In the genomic region with DNA sequence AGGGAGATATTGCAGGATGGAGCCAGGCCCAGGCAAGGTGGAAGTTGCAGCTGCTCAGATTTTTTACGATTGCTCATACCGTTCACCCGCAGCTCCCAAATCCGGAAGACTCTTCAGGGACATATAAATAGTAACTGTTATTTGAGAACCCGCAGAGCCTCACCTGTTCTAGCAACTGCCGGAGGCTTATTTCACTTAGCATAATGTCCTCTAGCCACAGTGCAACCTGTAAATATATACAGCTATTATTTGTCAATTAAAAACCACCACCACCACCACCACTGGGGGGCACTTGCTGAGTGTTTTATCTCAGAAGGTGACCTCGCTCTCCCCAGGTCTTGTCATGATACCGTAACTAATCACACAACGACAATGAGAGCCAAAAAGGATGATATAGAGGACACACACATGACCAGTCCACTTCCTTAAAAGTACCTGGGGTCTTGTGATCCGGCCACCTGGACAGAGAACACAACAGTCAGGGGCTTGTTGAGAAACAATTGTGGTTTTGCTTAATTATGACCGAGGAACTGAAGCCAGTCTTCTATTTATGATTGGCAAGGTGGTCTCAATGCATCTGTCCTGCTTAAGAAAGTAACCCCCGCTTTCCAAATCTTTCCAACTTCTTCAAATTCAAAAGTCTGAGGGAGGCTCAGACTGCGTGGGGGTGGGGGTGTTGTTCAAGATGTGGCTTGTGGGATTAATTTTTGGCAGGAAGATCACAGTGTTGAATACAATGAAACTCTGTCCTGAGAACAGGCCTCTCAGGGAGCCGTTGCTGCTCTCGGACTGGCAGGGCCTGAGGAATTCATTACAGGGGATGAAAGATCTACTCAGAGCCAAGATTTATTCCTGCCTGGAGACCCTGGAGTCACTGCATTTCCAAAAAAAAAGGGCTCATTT, we compare ENCODE assay signal across 1 cellular context.
A peak's percentile ranks its signal among the peaks of the same experiment; 100 is the strongest.
TF ChIP-seq lines count a peak whose summit lies in the region.

No MANE protein-coding gene starts in this region.

TF ChIP-seq in HEK293, 187 proteins besides CTCF, POLR2A, EP300 and RAD21 (continued from another document):
- TF ChIP-seq, protein P1, sequence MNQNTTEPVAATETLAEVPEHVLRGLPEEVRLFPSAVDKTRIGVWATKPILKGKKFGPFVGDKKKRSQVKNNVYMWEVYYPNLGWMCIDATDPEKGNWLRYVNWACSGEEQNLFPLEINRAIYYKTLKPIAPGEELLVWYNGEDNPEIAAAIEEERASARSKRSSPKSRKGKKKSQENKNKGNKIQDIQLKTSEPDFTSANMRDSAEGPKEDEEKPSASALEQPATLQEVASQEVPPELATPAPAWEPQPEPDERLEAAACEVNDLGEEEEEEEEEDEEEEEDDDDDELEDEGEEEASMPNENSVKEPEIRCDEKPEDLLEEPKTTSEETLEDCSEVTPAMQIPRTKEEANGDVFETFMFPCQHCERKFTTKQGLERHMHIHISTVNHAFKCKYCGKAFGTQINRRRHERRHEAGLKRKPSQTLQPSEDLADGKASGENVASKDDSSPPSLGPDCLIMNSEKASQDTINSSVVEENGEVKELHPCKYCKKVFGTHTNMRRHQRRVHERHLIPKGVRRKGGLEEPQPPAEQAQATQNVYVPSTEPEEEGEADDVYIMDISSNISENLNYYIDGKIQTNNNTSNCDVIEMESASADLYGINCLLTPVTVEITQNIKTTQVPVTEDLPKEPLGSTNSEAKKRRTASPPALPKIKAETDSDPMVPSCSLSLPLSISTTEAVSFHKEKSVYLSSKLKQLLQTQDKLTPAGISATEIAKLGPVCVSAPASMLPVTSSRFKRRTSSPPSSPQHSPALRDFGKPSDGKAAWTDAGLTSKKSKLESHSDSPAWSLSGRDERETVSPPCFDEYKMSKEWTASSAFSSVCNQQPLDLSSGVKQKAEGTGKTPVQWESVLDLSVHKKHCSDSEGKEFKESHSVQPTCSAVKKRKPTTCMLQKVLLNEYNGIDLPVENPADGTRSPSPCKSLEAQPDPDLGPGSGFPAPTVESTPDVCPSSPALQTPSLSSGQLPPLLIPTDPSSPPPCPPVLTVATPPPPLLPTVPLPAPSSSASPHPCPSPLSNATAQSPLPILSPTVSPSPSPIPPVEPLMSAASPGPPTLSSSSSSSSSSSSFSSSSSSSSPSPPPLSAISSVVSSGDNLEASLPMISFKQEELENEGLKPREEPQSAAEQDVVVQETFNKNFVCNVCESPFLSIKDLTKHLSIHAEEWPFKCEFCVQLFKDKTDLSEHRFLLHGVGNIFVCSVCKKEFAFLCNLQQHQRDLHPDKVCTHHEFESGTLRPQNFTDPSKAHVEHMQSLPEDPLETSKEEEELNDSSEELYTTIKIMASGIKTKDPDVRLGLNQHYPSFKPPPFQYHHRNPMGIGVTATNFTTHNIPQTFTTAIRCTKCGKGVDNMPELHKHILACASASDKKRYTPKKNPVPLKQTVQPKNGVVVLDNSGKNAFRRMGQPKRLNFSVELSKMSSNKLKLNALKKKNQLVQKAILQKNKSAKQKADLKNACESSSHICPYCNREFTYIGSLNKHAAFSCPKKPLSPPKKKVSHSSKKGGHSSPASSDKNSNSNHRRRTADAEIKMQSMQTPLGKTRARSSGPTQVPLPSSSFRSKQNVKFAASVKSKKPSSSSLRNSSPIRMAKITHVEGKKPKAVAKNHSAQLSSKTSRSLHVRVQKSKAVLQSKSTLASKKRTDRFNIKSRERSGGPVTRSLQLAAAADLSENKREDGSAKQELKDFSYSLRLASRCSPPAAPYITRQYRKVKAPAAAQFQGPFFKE (tag by site-specific recombination; IDR thresholded peaks at IDR 0.05; ENCODE audit: borderline replicate concordance), result no peak
- TF ChIP-seq OSR2 (tag by site-specific recombination; IDR thresholded peaks at IDR 0.05), result peak; percentile 30; the same call in 1 of the 2 replicates
- TF ChIP-seq ZNF530 (tag by site-specific recombination; IDR thresholded peaks at IDR 0.05; ENCODE audit: low read depth), result no peak
- peak; percentile 56 for TF ChIP-seq ZNF654 (tag by site-specific recombination; IDR thresholded peaks at IDR 0.05; ENCODE audit: low read depth)
- TF ChIP-seq, protein P2, sequence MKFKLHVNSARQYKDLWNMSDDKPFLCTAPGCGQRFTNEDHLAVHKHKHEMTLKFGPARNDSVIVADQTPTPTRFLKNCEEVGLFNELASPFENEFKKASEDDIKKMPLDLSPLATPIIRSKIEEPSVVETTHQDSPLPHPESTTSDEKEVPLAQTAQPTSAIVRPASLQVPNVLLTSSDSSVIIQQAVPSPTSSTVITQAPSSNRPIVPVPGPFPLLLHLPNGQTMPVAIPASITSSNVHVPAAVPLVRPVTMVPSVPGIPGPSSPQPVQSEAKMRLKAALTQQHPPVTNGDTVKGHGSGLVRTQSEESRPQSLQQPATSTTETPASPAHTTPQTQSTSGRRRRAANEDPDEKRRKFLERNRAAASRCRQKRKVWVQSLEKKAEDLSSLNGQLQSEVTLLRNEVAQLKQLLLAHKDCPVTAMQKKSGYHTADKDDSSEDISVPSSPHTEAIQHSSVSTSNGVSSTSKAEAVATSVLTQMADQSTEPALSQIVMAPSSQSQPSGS (tag by site-specific recombination; IDR thresholded peaks at IDR 0.05; ENCODE audit: low read depth), result 0 out of 2 replicates have a peak, but pooled peaks have one; percentile 23
- TF ChIP-seq OVOL3 (tag by site-specific recombination; IDR thresholded peaks at IDR 0.05), result no peak
- no peak for TF ChIP-seq ZSCAN16 (tag by site-specific recombination; IDR thresholded peaks at IDR 0.05)
